In the genomic region with DNA sequence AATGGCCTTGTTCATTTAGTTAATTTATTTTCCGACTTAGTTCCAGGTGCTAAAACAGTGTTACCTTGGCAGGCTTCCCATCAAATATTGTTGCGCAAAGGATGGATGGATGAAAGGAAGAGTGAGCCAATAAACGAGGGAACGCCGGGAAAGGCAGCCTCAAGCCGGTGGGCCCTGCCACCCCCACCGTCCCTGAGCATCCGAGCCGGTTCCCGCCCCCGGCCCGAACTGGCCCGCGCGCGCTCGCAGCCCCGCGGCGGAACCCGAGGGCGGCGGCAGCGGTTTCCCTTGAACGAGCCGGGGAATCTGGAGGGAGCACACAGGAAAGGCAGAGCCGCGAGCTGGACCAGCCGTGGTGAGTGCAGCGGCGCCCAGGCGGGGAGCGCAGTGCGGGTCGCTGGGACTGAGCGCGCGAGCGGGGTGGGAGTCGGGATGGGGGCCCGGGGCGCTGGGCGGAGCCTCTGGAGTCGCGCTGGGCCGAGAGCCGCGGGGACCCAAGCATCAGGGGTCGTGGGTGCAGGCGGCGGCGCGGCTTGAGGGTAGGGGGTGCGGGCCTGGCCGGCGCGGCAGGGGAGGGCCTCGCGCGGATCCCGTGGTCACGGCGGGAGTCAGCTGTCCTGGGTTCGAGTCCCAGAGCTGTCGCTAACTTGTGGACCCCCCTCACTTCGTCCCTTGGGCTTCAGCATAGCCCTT, we compare ENCODE assay signal across 8 cellular contexts. TPM values are rescaled to one million over a fixed set of nuclear protein-coding genes. Genes with fewer than 3 reads are reported as not detected.
DNase-seq lines count a peak whose midpoint lies in the region; ATAC-seq and TF ChIP-seq lines count a peak whose summit lies in the region.

A gene with protein sequence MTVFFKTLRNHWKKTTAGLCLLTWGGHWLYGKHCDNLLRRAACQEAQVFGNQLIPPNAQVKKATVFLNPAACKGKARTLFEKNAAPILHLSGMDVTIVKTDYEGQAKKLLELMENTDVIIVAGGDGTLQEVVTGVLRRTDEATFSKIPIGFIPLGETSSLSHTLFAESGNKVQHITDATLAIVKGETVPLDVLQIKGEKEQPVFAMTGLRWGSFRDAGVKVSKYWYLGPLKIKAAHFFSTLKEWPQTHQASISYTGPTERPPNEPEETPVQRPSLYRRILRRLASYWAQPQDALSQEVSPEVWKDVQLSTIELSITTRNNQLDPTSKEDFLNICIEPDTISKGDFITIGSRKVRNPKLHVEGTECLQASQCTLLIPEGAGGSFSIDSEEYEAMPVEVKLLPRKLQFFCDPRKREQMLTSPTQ (plus strand): TSS at position 331 of the 693 bp plus-strand sequence. CDS start 4,057 bp downstream, outside the sequence.

- H3K9me3 ChIP-seq in CD4-positive, alpha-beta T cell (ENCODE audit: control insufficient read depth, low read length): no peaks in the 10 kb centered on the region

- POLR2A ChIA-PET in CD4-positive, alpha-beta T cell (lab: Charles Lee): interaction anchor here (1.4 to 2.9 kb wide), 3 partner anchors 9 to 536 kb away, joined by 6 to 28 read pairs (median 10); a partner anchor contains a TSS

- H3K4me1 Mint-ChIP-seq in CD4-positive, alpha-beta T cell (ENCODE audit: low read depth): peaks cover 33% of the 10 kb centered on the region

- no peak for TF ChIP-seq CTCF in CD4-positive, alpha-beta T cell (IDR thresholded peaks at IDR 0.05)

- peak; percentile 56 to 80 (median 68) for DNase-seq in CD4-positive, alpha-beta T cell
- DNase-seq in NCI-H82 treated with DMSO at 0.1 percent for 48 hours (lab: John Stamatoyannopoulos, UW; ENCODE audit: unreplicated experiment) (peak; percentile 48), medulla oblongata (ENCODE audit: extremely low spot score) (peak; percentile 70)
- DNase-seq in activated CD8-positive, alpha-beta memory T cell treated with anti-CD3 and anti-CD28 coated beads for 1 hour (ENCODE audit: extremely low read depth in 1 of 2, low read depth in 1 of 2): peak; percentile 35 to 53
- DNase-seq in effector CD8-positive, alpha-beta T cell (lab: John Stamatoyannopoulos, UW): peak; percentile 46
- peak; percentile 54 for DNase-seq in stimulated activated CD8-positive, alpha-beta memory T cell treated with anti-CD3 and anti-CD28 coated beads, Interleukin-12 subunit alpha, Interleukin-12 subunit beta, amount 100 ng/mL, for 1 hour (ENCODE audit: low read depth)

- peak within 1 kb of the TSS; percentile 96 for H3K4me3 Mint-ChIP-seq in CD4-positive, alpha-beta T cell

- CTCF ChIA-PET in CD4-positive, alpha-beta T cell (lab: Charles Lee): no interaction called here

- H3K27ac ChIP-seq in CD4-positive, alpha-beta T cell (ENCODE audit: low read depth, low read length): no peak within 1 kb of the TSS

- peak within 1 kb of the TSS; percentile 72 for H3K27ac Mint-ChIP-seq in CD4-positive, alpha-beta T cell

- no peaks in the 10 kb centered on the region for H3K27me3 ChIP-seq in CD4-positive, alpha-beta T cell (ENCODE audit: control insufficient read depth, insufficient read depth, low read length)

- H3K27me3 Mint-ChIP-seq in CD4-positive, alpha-beta T cell: no peaks in the 10 kb centered on the region

- no peaks in the 10 kb centered on the region for H3K9me3 Mint-ChIP-seq in CD4-positive, alpha-beta T cell

- ATAC-seq in CD4-positive, alpha-beta T cell (ENCODE audit: poor library complexity): peak; percentile 97
- ATAC-seq in GM19395 (IDR thresholded peaks at IDR 0.05; ENCODE audit: unreplicated experiment) (peak; percentile 88), HG03521 (IDR thresholded peaks at IDR 0.05; ENCODE audit: unreplicated experiment) (peak; percentile 96)

- peaks cover 30% of the 10 kb centered on the region for H3K36me3 Mint-ChIP-seq in CD4-positive, alpha-beta T cell (ENCODE audit: low read depth)

- intact Hi-C loops in CD4-positive, alpha-beta T cell (cut with DNase I, micrococcal nuclease): loop anchor here (1.0 to 10.0 kb wide), 4 partner anchors 187 to 1489 kb away; a partner anchor contains a TSS

RNA-seq across cellular contexts. Expression of the gene that starts here (rescaled TPM):
- 10 to 100 TPM; 18.9 to 20.5 TPM for total RNA-seq in CD4-positive, alpha-beta T cell
